ENCODE assay signal across 8 cellular contexts in the genomic region with DNA sequence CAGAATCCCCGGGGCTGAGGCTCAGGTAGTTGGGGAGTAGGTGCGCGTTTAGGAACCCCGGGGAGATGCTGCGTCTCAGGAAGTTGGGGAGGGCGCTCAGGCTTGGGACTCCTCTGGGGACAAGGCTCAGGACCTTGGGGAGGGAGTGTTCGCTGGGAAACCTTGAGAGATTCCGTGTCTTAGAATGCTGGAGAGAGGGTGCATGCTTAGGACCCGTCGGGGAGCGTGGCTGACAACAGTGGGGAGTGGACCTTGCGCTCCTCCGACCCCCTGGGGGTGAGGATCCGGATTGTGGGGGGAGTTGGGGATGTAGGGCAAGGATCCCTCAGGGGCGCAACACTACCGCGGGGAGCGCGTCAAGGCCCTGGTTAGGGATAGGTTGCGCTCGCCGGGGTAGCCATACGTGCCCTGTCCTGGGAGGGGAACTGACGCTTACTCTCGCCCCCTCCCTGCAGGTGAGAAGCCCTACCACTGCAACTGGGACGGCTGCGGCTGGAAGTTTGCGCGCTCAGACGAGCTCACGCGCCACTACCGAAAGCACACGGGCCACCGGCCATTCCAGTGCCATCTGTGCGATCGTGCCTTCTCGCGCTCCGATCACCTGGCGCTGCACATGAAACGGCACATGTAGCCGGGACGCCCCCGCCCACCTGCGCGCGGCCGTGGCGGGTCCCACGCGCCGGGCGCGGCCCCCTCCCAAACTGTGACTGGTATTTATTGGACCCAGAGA. TPM values are rescaled to one million over a fixed set of nuclear protein-coding genes. Genes with fewer than 3 reads are reported as not detected.
DNase-seq lines count a peak whose midpoint lies in the region; ATAC-seq and TF ChIP-seq lines count a peak whose summit lies in the region.

No MANE protein-coding gene starts in this region.

- H3K4me1 ChIP-seq in tibial artery: peaks cover 0 to 54% (median 35%) of the 10 kb centered on the region in 4 donors

- H3K36me3 ChIP-seq in tibial artery: peaks cover 18 to 28% (median 23%) of the 10 kb centered on the region in 3 donors

- H3K4me3 ChIP-seq in astrocyte of the spinal cord (ENCODE audit: low read depth, low read length) (peak overlapping the region; percentile 68), tibial artery (peak overlapping the region; percentile 96 to 99)

- H3K27ac ChIP-seq in tibial artery: peak overlapping the region; percentile 99

- TF ChIP-seq CTCF in astrocyte of the spinal cord (IDR thresholded peaks at IDR 0.05; ENCODE audit: low read depth, low read length) (no peak), tibial artery (IDR thresholded peaks at IDR 0.05) (no peak)

- H3K9me3 ChIP-seq in tibial artery: no peaks in the 10 kb centered on the region

- peak; percentile 25 to 46 for DNase-seq in stimulated activated CD4-positive, alpha-beta T cell treated with anti-CD3 and anti-CD28 coated beads, Interleukin-2, amount 100 ng/mL, for 24 hours
- no peak for DNase-seq in stimulated activated CD4-positive, alpha-beta T cell treated with anti-CD3 and anti-CD28 coated beads, Interleukin-1b, Interleukin-23, amount 100 ng/mL, for 48 hours
- DNase-seq in astrocyte of the spinal cord (ENCODE audit: low read depth, low spot score): no peak
- DNase-seq in lung microvascular endothelial cell (ENCODE audit: low read depth in 2 of 2): peak; percentile 50 to 73
- no peak for DNase-seq in tibial artery
- DNase-seq in G401 (ENCODE audit: low spot score): no peak
- no peak for DNase-seq in HPDE6-E6E7 (ENCODE audit: extremely low spot score)

- ATAC-seq in HG02973 (IDR thresholded peaks at IDR 0.05; ENCODE audit: unreplicated experiment): no peak

- intact Hi-C loops in tibial artery (cut with DNase I; ENCODE audit: low total_unique reads): no loop called here

- no peaks in the 10 kb centered on the region for H3K27me3 ChIP-seq in tibial artery

- in situ Hi-C loops in astrocyte of the spinal cord (cut with HindIII; ENCODE audit: low sequenced_read_pairs) (no loop called here), G401 (cut with HindIII; ENCODE audit: low sequenced_read_pairs) (no loop called here)

RNA-seq across cellular contexts. Expression of a gene that starts 1.9 kb away (rescaled TPM):
- total RNA-seq in lung microvascular endothelial cell: 2.6 and 10.1 TPM in 2 replicates
- total RNA-seq in G401 (2014; rRNA removed; shearing (Covaris generic)): 4.8 TPM in 1 of 2 replicates, not detected in the other

Comparison
In these comparisons a context has a peak if more than half of its experiments do, and no peak if none do; other contexts are left out.
1. DNase-seq: peak in stimulated activated CD4-positive, alpha-beta T cell treated with anti-CD3 and anti-CD28 coated beads, Interleukin-2, amount 100 ng/mL, for 24 hours (2 of 2) and lung microvascular endothelial cell (2 of 2); none in stimulated activated CD4-positive, alpha-beta T cell treated with anti-CD3 and anti-CD28 coated beads, Interleukin-1b, Interleukin-23, amount 100 ng/mL, for 48 hours (single experiment), astrocyte of the spinal cord (single experiment), tibial artery (0 of 2), G401 (single experiment) and HPDE6-E6E7 (single experiment).